Comparison of ENCODE assay signal across 1 cellular context in genomic region chr19:49602806-49603205, GRCh38.
A peak's percentile ranks its signal among the peaks of the same experiment; 100 is the strongest.
TF ChIP-seq lines count a peak whose summit lies in the region.

No MANE protein-coding gene starts in this region.

TF ChIP-seq in K562, 482 proteins besides CTCF, POLR2A, EP300 and RAD21:
- TF ChIP-seq, protein P1, sequence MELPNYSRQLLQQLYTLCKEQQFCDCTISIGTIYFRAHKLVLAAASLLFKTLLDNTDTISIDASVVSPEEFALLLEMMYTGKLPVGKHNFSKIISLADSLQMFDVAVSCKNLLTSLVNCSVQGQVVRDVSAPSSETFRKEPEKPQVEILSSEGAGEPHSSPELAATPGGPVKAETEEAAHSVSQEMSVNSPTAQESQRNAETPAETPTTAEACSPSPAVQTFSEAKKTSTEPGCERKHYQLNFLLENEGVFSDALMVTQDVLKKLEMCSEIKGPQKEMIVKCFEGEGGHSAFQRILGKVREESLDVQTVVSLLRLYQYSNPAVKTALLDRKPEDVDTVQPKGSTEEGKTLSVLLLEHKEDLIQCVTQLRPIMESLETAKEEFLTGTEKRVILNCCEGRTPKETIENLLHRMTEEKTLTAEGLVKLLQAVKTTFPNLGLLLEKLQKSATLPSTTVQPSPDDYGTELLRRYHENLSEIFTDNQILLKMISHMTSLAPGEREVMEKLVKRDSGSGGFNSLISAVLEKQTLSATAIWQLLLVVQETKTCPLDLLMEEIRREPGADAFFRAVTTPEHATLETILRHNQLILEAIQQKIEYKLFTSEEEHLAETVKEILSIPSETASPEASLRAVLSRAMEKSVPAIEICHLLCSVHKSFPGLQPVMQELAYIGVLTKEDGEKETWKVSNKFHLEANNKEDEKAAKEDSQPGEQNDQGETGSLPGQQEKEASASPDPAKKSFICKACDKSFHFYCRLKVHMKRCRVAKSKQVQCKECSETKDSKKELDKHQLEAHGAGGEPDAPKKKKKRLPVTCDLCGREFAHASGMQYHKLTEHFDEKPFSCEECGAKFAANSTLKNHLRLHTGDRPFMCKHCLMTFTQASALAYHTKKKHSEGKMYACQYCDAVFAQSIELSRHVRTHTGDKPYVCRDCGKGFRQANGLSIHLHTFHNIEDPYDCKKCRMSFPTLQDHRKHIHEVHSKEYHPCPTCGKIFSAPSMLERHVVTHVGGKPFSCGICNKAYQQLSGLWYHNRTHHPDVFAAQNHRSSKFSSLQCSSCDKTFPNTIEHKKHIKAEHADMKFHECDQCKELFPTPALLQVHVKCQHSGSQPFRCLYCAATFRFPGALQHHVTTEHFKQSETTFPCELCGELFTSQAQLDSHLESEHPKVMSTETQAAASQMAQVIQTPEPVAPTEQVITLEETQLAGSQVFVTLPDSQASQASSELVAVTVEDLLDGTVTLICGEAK (IDR thresholded peaks at IDR 0.05), result peak; percentile 92
- TF ChIP-seq, protein P1 (CRISPR knock-in tag; IDR thresholded peaks at IDR 0.05), result peak; percentile 88
- TF ChIP-seq ZNF124 (CRISPR knock-in tag; IDR thresholded peaks at IDR 0.05), result no peak
